In genomic region chr17:79391808-79392233, GRCh38 we compare ENCODE assay signal across 8 cellular contexts.
DNase-seq lines count a peak whose midpoint lies in the region; ATAC-seq and TF ChIP-seq lines count a peak whose summit lies in the region.

No MANE protein-coding gene starts in this region.

- TF ChIP-seq POLR2A in testis (IDR thresholded peaks at IDR 0.05): no peak

- ATAC-seq in GM18858 (IDR thresholded peaks at IDR 0.05; ENCODE audit: unreplicated experiment): no peak

- DNase-seq in DMS 273 treated with DMSO at 0.1 percent for 48 hours (lab: John Stamatoyannopoulos, UW) (peak; percentile 50), LoVo (ENCODE audit: low spot score) (peak; percentile 74), RPMI8226 (peak; percentile 72), fibroblast of villous mesenchyme (ENCODE audit: low read depth) (peak; percentile 57), occipital lobe (lab: John Stamatoyannopoulos, UW) (peak; percentile 40), testis (peak; percentile 85)
- DNase-seq in activated T-helper 1 cell treated with anti-CD3 and anti-CD28 coated beads, Interleukin-2, amount 50 U/mL, for 16 hours (ENCODE audit: low read depth in 1 of 2, low spot score in 1 of 2): peak; percentile 41 to 50

- H3K4me3 ChIP-seq in fibroblast of villous mesenchyme (ENCODE audit: low read depth, low read length): no peak overlapping the region
- H3K4me3 ChIP-seq in testis: no peak overlapping the region

- intact Hi-C loops in testis (cut with DNase I; ENCODE audit: low total_unique reads): loop anchor here (5.0 to 10.0 kb wide), 2 partner anchors 305 to 313 kb away; no protein-coding TSS in a partner anchor

- H3K27ac ChIP-seq in testis: no peak overlapping the region

- H3K36me3 ChIP-seq in testis (ENCODE audit: low read depth, missing control alignments): no peaks in the 10 kb centered on the region

- H3K4me1 ChIP-seq in testis: no peaks in the 10 kb centered on the region

- TF ChIP-seq CTCF in fibroblast of villous mesenchyme (IDR thresholded peaks at IDR 0.05; ENCODE audit: insufficient read depth, low read depth, low read length) (peak; percentile 80), testis (IDR thresholded peaks at IDR 0.05) (peak; percentile 84 to 93 (median 88))

- no peaks in the 10 kb centered on the region for H3K9me3 ChIP-seq in testis

- no peaks in the 10 kb centered on the region for H3K27me3 ChIP-seq in testis

- 15 to 20% methylated on average over 13 to 18 of the region's 18 CpGs for WGBS in testis, 2 donors
